Comparison of ENCODE assay signal across 8 cellular contexts in the genomic region with DNA sequence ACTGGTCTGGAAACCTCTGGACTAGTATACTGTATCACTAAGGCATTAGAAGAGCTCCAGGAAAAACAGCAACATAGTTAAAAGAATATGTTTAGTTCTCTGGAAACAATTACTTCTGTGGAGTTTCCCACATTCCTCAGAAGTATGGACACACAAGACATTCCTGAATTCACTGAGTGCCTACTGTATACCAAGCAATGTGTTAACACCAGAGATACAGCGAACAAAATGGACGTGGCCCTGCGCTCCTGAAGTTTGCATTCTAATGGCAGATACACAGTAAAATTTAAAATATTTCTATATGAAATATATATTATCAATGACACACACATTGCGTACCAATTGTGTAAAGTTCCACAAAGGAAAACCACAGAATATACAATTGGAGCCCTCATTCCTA. TPM values are rescaled to one million over a fixed set of nuclear protein-coding genes. Genes with fewer than 3 reads are reported as not detected.
DNase-seq lines count a peak whose midpoint lies in the region; ATAC-seq and TF ChIP-seq lines count a peak whose summit lies in the region.

No MANE protein-coding gene starts in this region.

- CTCF ChIA-PET in T-cell (lab: Charles Lee): interaction anchor here (0.5 to 1.2 kb wide), 6 partner anchors 27 to 444 kb away, joined by 3 to 10 read pairs (median 5); no protein-coding TSS in a partner anchor

- H3K23me2 ChIP-seq in H9 (ENCODE audit: insufficient read length, low read depth, low read length, poor library complexity, severe bottlenecking): peaks cover 10% of the 10 kb centered on the region

- H2AFZ ChIP-seq in H9 (ENCODE audit: low read length): no peak overlapping the region

- H4K8ac ChIP-seq in H9 (replicated peaks; ENCODE audit: insufficient read length, low read depth, low read length): no peak overlapping the region

- DNase-seq in H9 (no peak), T-cell (no peak), foreskin fibroblast (peak in 1 of 2 donors; percentile 14), skeletal muscle cell (ENCODE audit: low read depth) (no peak), foreskin melanocyte (no peak), SIG-M5 treated with dmso at 0.1 percent for 504 hours (lab: John Stamatoyannopoulos, UW; ENCODE audit: unreplicated experiment) (no peak), posterior vena cava (ENCODE audit: low spot score) (no peak)

- H3K27ac Mint-ChIP-seq in H9 (no peak overlapping the region), T-cell (peak overlapping the region; percentile 92 to 94)

- no peak overlapping the region for H3K18ac ChIP-seq in H9 (ENCODE audit: insufficient read length, low read depth, low read length)

- H3K4me2 ChIP-seq in H9 (ENCODE audit: insufficient read depth, insufficient read length, low read length): peak overlapping the region; percentile 92

- H3K27me3 Mint-ChIP-seq in H9 (ENCODE audit: low read depth): no peaks in the 10 kb centered on the region
- no peaks in the 10 kb centered on the region for H3K27me3 Mint-ChIP-seq in T-cell

- H3T11ph ChIP-seq in H9 (ENCODE audit: low read length): no peak overlapping the region

- H3K27me3 ChIP-seq in H9 (ENCODE audit: insufficient read depth, low read length): no peaks in the 10 kb centered on the region

- H3K79me1 ChIP-seq in H9 (ENCODE audit: insufficient read depth, low read depth, low read length, poor library complexity, severe bottlenecking): no peaks in the 10 kb centered on the region

- no peak overlapping the region for H3K27ac ChIP-seq in H9 (ENCODE audit: insufficient read length, low read depth, low read length)

- no peaks in the 10 kb centered on the region for H4K20me1 ChIP-seq in H9 (ENCODE audit: control insufficient read depth, insufficient read depth, insufficient read length)

- H2BK12ac ChIP-seq in H9 (ENCODE audit: insufficient read length, low read depth, low read length): no peak overlapping the region

- peaks cover 17 to 30% (median 24%) of the 10 kb centered on the region in 3 experiments; a peak in 6 of 7 replicates for H3K36me3 Mint-ChIP-seq in H9 (ENCODE audit: insufficient read depth in 1 of 3, low read depth in 3 of 3)
- H3K36me3 Mint-ChIP-seq in T-cell: peaks cover 25% of the 10 kb centered on the region

- H3K79me2 ChIP-seq in H9 (ENCODE audit: insufficient read depth, low read length): no peaks in the 10 kb centered on the region

- H3K9me3 ChIP-seq in H9 (ENCODE audit: control insufficient read depth, low read depth, low read length): no peaks in the 10 kb centered on the region

- H3K9me3 Mint-ChIP-seq in H9 (no peaks in the 10 kb centered on the region; a peak in 1 of 5 replicates), T-cell (no peaks in the 10 kb centered on the region)

- WGBS in H9 (ENCODE audit: extremely low coverage, insufficient read length, low lambda C conversion rate): no CpG with 5 or more reads among the region's 4 CpGs

- H3K4me1 Mint-ChIP-seq in H9 (peaks cover 17 to 18% of the 10 kb centered on the region in 2 experiments), T-cell (peaks cover 32 to 50% (median 32%) of the 10 kb centered on the region in 3 donors)

- no peak overlapping the region for H2AK5ac ChIP-seq in H9 (ENCODE audit: insufficient read length, low read length)

- H3K4me3 Mint-ChIP-seq in H9 (peak overlapping the region; percentile 88 to 93), T-cell (peak overlapping the region; percentile 90 to 97 (median 93))

- ATAC-seq in T-cell (replicated peaks in 1 of 4) (no peak), HG03571 (IDR thresholded peaks at IDR 0.05; ENCODE audit: unreplicated experiment) (no peak)

- H2BK120ac ChIP-seq in H9 (ENCODE audit: low read depth, low read length, poor library complexity, severe bottlenecking): no peak overlapping the region

- H3K9ac ChIP-seq in H9 (ENCODE audit: extremely low read depth, insufficient read length, low read length): peak overlapping the region; percentile 49

- H2BK5ac ChIP-seq in H9 (ENCODE audit: insufficient read length, low read length): no peak overlapping the region

- no peak overlapping the region for H4K5ac ChIP-seq in H9 (ENCODE audit: insufficient read length, low read depth, low read length)

- TF ChIP-seq CTCF in H9 (conservative IDR thresholded peaks at IDR 0.05) (no peak), foreskin fibroblast (IDR thresholded peaks at IDR 0.05; ENCODE audit: low read depth, low read length) (no peak)

- intact Hi-C loops in posterior vena cava (cut with DNase I): no loop called here

- peaks cover 4% of the 10 kb centered on the region; the same call in 1 of the 2 replicates for H3K4me1 ChIP-seq in H9 (ENCODE audit: insufficient read depth, low read length)

- H2BK15ac ChIP-seq in H9 (ENCODE audit: low read depth, low read length): no peak overlapping the region

- no peak overlapping the region for H3K4ac ChIP-seq in H9 (ENCODE audit: low read depth, low read length)

- POLR2A ChIA-PET in T-cell (lab: Charles Lee): interaction anchor here in 1 of 2 donors (0.6 kb wide), 1 partner anchor 100 kb away, joined by 3 read pairs; no protein-coding TSS in a partner anchor

- H2BK20ac ChIP-seq in H9 (ENCODE audit: low read depth, low read length, poor library complexity, severe bottlenecking): no peak overlapping the region

- no peak overlapping the region for H3K14ac ChIP-seq in H9 (ENCODE audit: insufficient read depth, low read length)

- H3K4me3 ChIP-seq in foreskin fibroblast (ENCODE audit: low read depth in 1 of 2, low read length in 2 of 2) (peak overlapping the region; percentile 74 to 76), skeletal muscle cell (ENCODE audit: low read depth, low read length) (peak overlapping the region; percentile 91)

- no peak overlapping the region for H3K23ac ChIP-seq in H9 (ENCODE audit: insufficient read length, low read depth, low read length)

- H4K91ac ChIP-seq in H9 (ENCODE audit: insufficient read length, low read depth, low read length): no peak overlapping the region

- H3K56ac ChIP-seq in H9 (ENCODE audit: insufficient read length, low read depth, low read length): no peak overlapping the region

RNA-seq across cellular contexts. Expression of a gene that starts 1.1 kb away (rescaled TPM):
- total RNA-seq in H9 (2021) (21.5 TPM in 2 replicates), T-cell (10 to 100 TPM; 15.4 to 33.7 (median 28.3) TPM), posterior vena cava (10 to 100 TPM; 12.4 to 14.4 TPM)

RNA-seq across cellular contexts. Expression of a gene that starts 14.6 kb away (rescaled TPM):
- total RNA-seq in H9 (2021): not detected in 2 replicates
- not detected for total RNA-seq in T-cell
- total RNA-seq in posterior vena cava: not detected

RNA-seq across cellular contexts. Expression of a gene that starts 50.3 kb away (rescaled TPM):
- total RNA-seq in H9 (2021) (5.8 and 6.2 TPM in 2 replicates), T-cell (10 to 100 TPM in 3 of 5 donors, 1 to 10 TPM in 2; 3.8 to 14.9 (median 10.3) TPM), posterior vena cava (10 to 100 TPM; 14.9 to 16.1 TPM)

Comparison
In these comparisons a context has a peak if more than half of its experiments do, and no peak if none do; other contexts are left out.
1. H3K27ac Mint-ChIP-seq: peak in T-cell (2 of 2); none in H9 (0 of 3).